In genomic region chr16:642189-643049, GRCh38 we compare ENCODE assay signal across 8 cellular contexts. TPM values are rescaled to one million over a fixed set of nuclear protein-coding genes. Genes with fewer than 3 reads are reported as not detected.
A peak's percentile ranks its signal among the peaks of the same experiment; 100 is the strongest.
DNase-seq lines count a peak whose midpoint lies in the region; ATAC-seq, FAIRE-seq and TF ChIP-seq lines count a peak whose summit lies in the region.

No MANE protein-coding gene starts in this region.

- DNase-seq in A549 (ENCODE audit: low read depth in 1 of 2, low spot score in 1 of 2), result peak in 1 of 2 experiments; percentile 52
- peak; percentile 89 for DNase-seq in RPMI8226
- peak in 1 of 2 donors; percentile 31 for DNase-seq in cardiac fibroblast (ENCODE audit: low read depth in 2 of 2)
- peak; percentile 83 to 89 (median 87) for DNase-seq in right lobe of liver
- peak; percentile 85 for DNase-seq in stomach
- no peak for DNase-seq in dedifferentiated amniotic fluid mesenchymal stem cell (ENCODE audit: extremely low spot score)

- TF ChIP-seq CTCF in A549 (IDR thresholded peaks at IDR 0.05), result no peak
- TF ChIP-seq CTCF in cardiac fibroblast (IDR thresholded peaks at IDR 0.05; ENCODE audit: low read depth, low read length), result no peak
- TF ChIP-seq CTCF in right lobe of liver (IDR thresholded peaks at IDR 0.05), result no peak
- TF ChIP-seq CTCF in stomach (IDR thresholded peaks at IDR 0.05), result no peak

- peaks cover 45% of the 10 kb centered on the region for H3K4me1 ChIP-seq in A549
- peaks cover 0 to 49% (median 11%) of the 10 kb centered on the region in 4 donors for H3K4me1 ChIP-seq in right lobe of liver
- H3K4me1 ChIP-seq in stomach, result peaks cover 43 to 74% (median 66%) of the 10 kb centered on the region in 4 donors

- H3K9me3 ChIP-seq in A549, result no peaks in the 10 kb centered on the region
- H3K9me3 ChIP-seq in right lobe of liver, result no peaks in the 10 kb centered on the region
- H3K9me3 ChIP-seq in stomach, result no peaks in the 10 kb centered on the region

- H3K27me3 ChIP-seq in right lobe of liver, result no peaks in the 10 kb centered on the region
- no peaks in the 10 kb centered on the region for H3K27me3 ChIP-seq in stomach

- WGBS in A549 (ENCODE audit: missing lambda C conversion rate), result 13% methylated on average over 13 of the region's 72 CpGs
- 3% methylated on average over 12 of the region's 72 CpGs for WGBS in right lobe of liver (ENCODE audit: insufficient coverage, low coverage, low lambda C conversion rate, missing lambda C conversion rate)
- 3 to 19% (median 6%) methylated on average over 6 to 72 of the region's 72 CpGs for WGBS in stomach, 5 donors

- peak overlapping the region; percentile 86 for H3K4me2 ChIP-seq in A549

- TF ChIP-seq POLR2A in A549 (IDR thresholded peaks at IDR 0.05; ENCODE audit: low read length), result no peak
- TF ChIP-seq POLR2A in GM15510 (IDR thresholded peaks at IDR 0.05; ENCODE audit: borderline replicate concordance, extremely low read depth, insufficient read length), result peak; percentile 39
- TF ChIP-seq POLR2A in right lobe of liver (IDR thresholded peaks at IDR 0.05), result peak; percentile 6
- TF ChIP-seq POLR2A in stomach (IDR thresholded peaks at IDR 0.05), result no peak

- H3K4me3 ChIP-seq in A549 (peak overlapping the region; percentile 54), cardiac fibroblast (replicated peaks in 1 of 2; ENCODE audit: low read depth in 2 of 2, low read length in 2 of 2) (peak overlapping the region; percentile 55 to 63), right lobe of liver (peak overlapping the region; percentile 74 to 93 (median 91)), stomach (peak overlapping the region; percentile 65 to 84 (median 74))

- H3K36me3 ChIP-seq in right lobe of liver (no peaks in the 10 kb centered on the region), stomach (no peaks in the 10 kb centered on the region)

- FAIRE-seq in A549 (lab: Jason Lieb, UNC), result no peak

- H3K27ac ChIP-seq in A549, result peak overlapping the region; percentile 64 to 94
- H3K27ac ChIP-seq in right lobe of liver, result peak overlapping the region; percentile 80 to 92 (median 83)
- peak overlapping the region; percentile 85 to 96 (median 92) for H3K27ac ChIP-seq in stomach

- TF ChIP-seq RAD21 in A549 (conservative IDR thresholded peaks at IDR 0.05 in 1 of 2, IDR thresholded peaks at IDR 0.05 in 1 of 2), result no peak

- intact Hi-C loops in right lobe of liver (cut with DNase I), result no loop called here
- intact Hi-C loops in stomach (cut with DNase I; ENCODE audit: low total_unique reads), result no loop called here

- CTCF ChIA-PET in A549 (lab: Yijun Ruan, JAX), result interaction anchor here (0.6 to 2.0 kb wide), 4 partner anchors 17 to 52 kb away, joined by 3 to 10 read pairs (median 3); partner anchors contain the start of gene RAB40C

- ATAC-seq in A549 (peak; percentile 25 to 38), HG03025 (IDR thresholded peaks at IDR 0.05; ENCODE audit: low FRiP score, unreplicated experiment) (peak; percentile 32), right lobe of liver (peak; percentile 29 to 57 (median 50))

- POLR2A ChIA-PET in A549 (lab: Yijun Ruan, JAX), result no interaction called here

- TF ChIP-seq EP300 in A549 (IDR thresholded peaks at IDR 0.05) (no peak), stomach (IDR thresholded peaks at IDR 0.05) (no peak)

TF ChIP-seq in A549, 52 proteins besides CTCF, POLR2A, EP300 and RAD21 (continues in another document):
- no peak for TF ChIP-seq TP53 (CRISPR knock-in tag; IDR thresholded peaks at IDR 0.05)
- TF ChIP-seq JUNB (IDR thresholded peaks at IDR 0.05), result no peak
- TF ChIP-seq CHD4 (IDR thresholded peaks at IDR 0.05; ENCODE audit: borderline replicate concordance), result no peak
- no peak for TF ChIP-seq FOSL2 (IDR thresholded peaks at IDR 0.05)
- TF ChIP-seq FOSL2 (CRISPR knock-in tag; IDR thresholded peaks at IDR 0.05), result no peak
- TF ChIP-seq SREBF2 (IDR thresholded peaks at IDR 0.05), result no peak
- TF ChIP-seq PHF8 (IDR thresholded peaks at IDR 0.05; ENCODE audit: borderline replicate concordance, low read depth), result peak; percentile 8; the same call in 1 of the 2 replicates
- TF ChIP-seq E2F6 (IDR thresholded peaks at IDR 0.05; ENCODE audit: borderline replicate concordance, low read depth), result peak; percentile 66; the same call in 1 of the 2 replicates
- TF ChIP-seq NPAS2 (CRISPR knock-in tag; IDR thresholded peaks at IDR 0.05; ENCODE audit: borderline replicate concordance), result no peak
- no peak for TF ChIP-seq POLR2AphosphoS2 (conservative IDR thresholded peaks at IDR 0.05; ENCODE audit: low read length)
- TF ChIP-seq, protein P1, sequence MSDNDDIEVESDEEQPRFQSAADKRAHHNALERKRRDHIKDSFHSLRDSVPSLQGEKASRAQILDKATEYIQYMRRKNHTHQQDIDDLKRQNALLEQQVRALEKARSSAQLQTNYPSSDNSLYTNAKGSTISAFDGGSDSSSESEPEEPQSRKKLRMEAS (IDR thresholded peaks at IDR 0.05), result peak; percentile 56
- TF ChIP-seq HDAC2 (IDR thresholded peaks at IDR 0.05), result no peak
- TF ChIP-seq ZC3H11A (IDR thresholded peaks at IDR 0.05), result no peak
- TF ChIP-seq RNF2 (IDR thresholded peaks at IDR 0.05; ENCODE audit: borderline replicate concordance, low read depth), result no peak; the same call in 1 of the 2 replicates
- no peak for TF ChIP-seq EHF (CRISPR knock-in tag; IDR thresholded peaks at IDR 0.05)
- no peak for TF ChIP-seq ATOH8 (CRISPR knock-in tag; IDR thresholded peaks at IDR 0.05; ENCODE audit: low read depth)
- no peak for TF ChIP-seq CBX2 (IDR thresholded peaks at IDR 0.05; ENCODE audit: borderline replicate concordance, low read depth)
- TF ChIP-seq RFX5 (IDR thresholded peaks at IDR 0.05), result no peak

RNA-seq across cellular contexts. Expression of gene MCRIP2, which starts 0.8 kb away (rescaled TPM):
- polyA plus RNA-seq in A549 (2011; rRNA removed) (10.7 and 12.9 TPM in 2 replicates), A549 (2017; fragmentation: RNase III; extraction: RNeasy Plus Mini Kit Qiagen cat#74134 plus additional on column Dnase treatment) (20.3 to 21.3 TPM (median 21.3 TPM) in 3 replicates), stomach (100 to 1,000 TPM in 2 of 3 donors, 10 to 100 TPM in 1; 83.2 to 109 (median 107) TPM)
- 55.0 and 61.1 TPM in 2 replicates for polyA plus RNA-seq in A549 (2012; cell fraction: cytosol; rRNA removed)
- 68.5 and 70.2 TPM in 2 replicates for polyA plus RNA-seq in A549 (2012; cell fraction: nucleus; rRNA removed)
- polyA minus RNA-seq in A549 (2011; rRNA and poly(A)+ RNA removed), result 2.0 TPM in 2 replicates
- total RNA-seq in right lobe of liver (100 to 1,000 TPM in 2 of 6 experiments, 10 to 100 TPM in 4; 48.8 to 130 (median 76.7) TPM), stomach (100 to 1,000 TPM in 1 of 5 donors, 10 to 100 TPM in 4; 14.0 to 440 (median 67.7) TPM)

RNA-seq across cellular contexts. Expression of gene METTL26, which starts 6.3 kb away (rescaled TPM):
- polyA plus RNA-seq in A549 (2011; rRNA removed) (44.2 and 47.2 TPM in 2 replicates), A549 (2017; fragmentation: RNase III; extraction: RNeasy Plus Mini Kit Qiagen cat#74134 plus additional on column Dnase treatment) (78.3 to 83.6 TPM (median 80.3 TPM) in 3 replicates), stomach (100 to 1,000 TPM; 177 to 234 (median 218) TPM)
- 172 and 227 TPM in 2 replicates for polyA plus RNA-seq in A549 (2012; cell fraction: cytosol; rRNA removed)
- polyA plus RNA-seq in A549 (2012; cell fraction: nucleus; rRNA removed), result 135 and 259 TPM in 2 replicates
- polyA minus RNA-seq in A549 (2011; rRNA and poly(A)+ RNA removed), result 24.2 and 30.7 TPM in 2 replicates
- total RNA-seq in right lobe of liver (100 to 1,000 TPM in 1 of 6 experiments, 10 to 100 TPM in 5; 22.7 to 126 (median 32.6) TPM), stomach (100 to 1,000 TPM in 2 of 5 donors, 10 to 100 TPM in 3; 17.3 to 271 (median 82.9) TPM)

RNA-seq across cellular contexts. Expression of gene WDR90, which starts 6.7 kb away (rescaled TPM):
- polyA plus RNA-seq in A549 (2011; rRNA removed), result 6.5 and 7.3 TPM in 2 replicates
- 27.7 and 34.5 TPM in 2 replicates for polyA plus RNA-seq in A549 (2012; cell fraction: cytosol; rRNA removed)
- polyA plus RNA-seq in A549 (2012; cell fraction: nucleus; rRNA removed), result 286 and 396 TPM in 2 replicates
- 28.1 to 31.4 TPM (median 30.7 TPM) in 3 replicates for polyA plus RNA-seq in A549 (2017; fragmentation: RNase III; extraction: RNeasy Plus Mini Kit Qiagen cat#74134 plus additional on column Dnase treatment)
- polyA minus RNA-seq in A549 (2011; rRNA and poly(A)+ RNA removed), result 4.8 and 8.1 TPM in 2 replicates
- total RNA-seq in right lobe of liver, result 10 to 100 TPM in 4 of 6 experiments, 1 to 10 TPM in 2; 7.2 to 18.1 (median 11.8) TPM
- 100 to 1,000 TPM in 2 of 5 donors, 10 to 100 TPM in 3; 27.2 to 114 (median 30.9) TPM for total RNA-seq in stomach
- polyA plus RNA-seq in stomach, result 10 to 100 TPM; 19.9 to 33.6 (median 22.0) TPM

RNA-seq across cellular contexts. Expression of gene WFIKKN1, which starts 11.6 kb away (rescaled TPM):
- polyA plus RNA-seq in A549 (2011; rRNA removed) (0.05 TPM in 1 of 2 replicates, not detected in the other), A549 (2017; fragmentation: RNase III; extraction: RNeasy Plus Mini Kit Qiagen cat#74134 plus additional on column Dnase treatment) (0.15 to 0.23 TPM (median 0.17 TPM) in 3 replicates), stomach (1 to 10 TPM; 1.0 to 2.0 (median 1.5) TPM)
- polyA plus RNA-seq in A549 (2012; cell fraction: cytosol; rRNA removed), result 0.13 TPM in 2 replicates
- polyA plus RNA-seq in A549 (2012; cell fraction: nucleus; rRNA removed), result 0.67 and 1.1 TPM in 2 replicates
- 0.05 TPM in 1 of 2 replicates, not detected in the other for polyA minus RNA-seq in A549 (2011; rRNA and poly(A)+ RNA removed)
- total RNA-seq in right lobe of liver (under 1 TPM; 0.43 to 0.70 (median 0.56) TPM), stomach (10 to 100 TPM in 1 of 5 donors, 1 to 10 TPM in 1, under 1 TPM in 2, not detected in 1; 0.14 to 25.8 (median 2.5) TPM)

RNA-seq across cellular contexts. Expression of gene RHOT2, which starts 25.5 kb away (rescaled TPM):
- polyA plus RNA-seq in A549 (2011; rRNA removed), result 33.9 and 38.0 TPM in 2 replicates
- 125 and 162 TPM in 2 replicates for polyA plus RNA-seq in A549 (2012; cell fraction: cytosol; rRNA removed)
- polyA plus RNA-seq in A549 (2012; cell fraction: nucleus; rRNA removed), result 953 and 1,278 TPM in 2 replicates
- polyA plus RNA-seq in A549 (2017; fragmentation: RNase III; extraction: RNeasy Plus Mini Kit Qiagen cat#74134 plus additional on column Dnase treatment), result 74.0 to 83.5 TPM (median 83.1 TPM) in 3 replicates
- polyA minus RNA-seq in A549 (2011; rRNA and poly(A)+ RNA removed), result 26.4 and 38.1 TPM in 2 replicates
- 10 to 100 TPM; 28.5 to 44.8 (median 40.3) TPM for total RNA-seq in right lobe of liver
- total RNA-seq in stomach, result 100 to 1,000 TPM in 3 of 5 donors, 10 to 100 TPM in 2; 41.5 to 574 (median 171) TPM
- polyA plus RNA-seq in stomach, result 100 to 1,000 TPM in 1 of 3 donors, 10 to 100 TPM in 2; 68.1 to 151 (median 68.8) TPM

Comparison
In these comparisons a context has a peak if more than half of its experiments do, and no peak if none do; other contexts are left out.
1. POLR2A ChIP-seq: peak in GM15510 (single experiment) and right lobe of liver (single experiment); none in A549 (single experiment) and stomach (0 of 4).
2. Peak in every context shown above with its lines, with median percentiles within 50 percentile points of each other: ATAC-seq, H3K27ac ChIP-seq and H3K4me3 ChIP-seq.